ENCODE assay signal across 1 cellular context in the genomic region with DNA sequence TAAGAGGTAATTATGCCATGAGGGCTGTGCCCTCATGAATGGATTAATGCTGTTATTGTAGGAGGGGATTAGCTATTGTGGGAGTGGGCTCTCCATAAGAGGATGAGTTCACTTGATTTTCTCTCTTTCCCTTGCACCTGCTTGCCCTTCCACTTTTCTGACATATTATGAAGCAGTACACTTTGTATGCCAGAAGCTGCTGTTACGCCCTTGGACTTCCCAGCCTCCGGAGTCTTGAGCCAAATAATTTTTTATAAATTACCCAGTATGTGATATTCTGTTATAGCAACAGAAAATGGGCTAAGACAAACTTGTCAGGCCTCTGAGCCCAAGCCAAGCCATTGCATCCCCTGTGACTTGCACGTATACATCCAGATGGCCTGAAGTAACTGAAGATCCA.
TF ChIP-seq lines count a peak whose summit lies in the region.

No MANE protein-coding gene starts in this region.

TF ChIP-seq in HepG2, 621 proteins besides CTCF, POLR2A, EP300 and RAD21:
- no peak for TF ChIP-seq KAT2B (IDR thresholded peaks at IDR 0.05; ENCODE audit: borderline replicate concordance, low read depth, low read length)
- peak; percentile 98 for TF ChIP-seq ZNF564 (CRISPR knock-in tag; IDR thresholded peaks at IDR 0.05)
